ENCODE assay signal across 1 cellular context in genomic region chr12:111823891-111824290, GRCh38.
TF ChIP-seq lines count a peak whose summit lies in the region.

No MANE protein-coding gene starts in this region.

TF ChIP-seq in HepG2, 621 proteins besides CTCF, POLR2A, EP300 and RAD21:
- TF ChIP-seq DMTF1 (CRISPR knock-in tag; IDR thresholded peaks at IDR 0.05) (no peak), YY1 (IDR thresholded peaks at IDR 0.05; ENCODE audit: insufficient read depth, insufficient replicate concordance, low read depth, low read length) (no peak), ZSCAN25 (CRISPR knock-in tag; IDR thresholded peaks at IDR 0.05) (no peak), ZNF646 (CRISPR knock-in tag; IDR thresholded peaks at IDR 0.05) (no peak), TCF12 (IDR thresholded peaks at IDR 0.05) (no peak), TCF12 (CRISPR knock-in tag; IDR thresholded peaks at IDR 0.05) (no peak)
